9 cellular contexts compared by ENCODE assay signal in the genomic region with DNA sequence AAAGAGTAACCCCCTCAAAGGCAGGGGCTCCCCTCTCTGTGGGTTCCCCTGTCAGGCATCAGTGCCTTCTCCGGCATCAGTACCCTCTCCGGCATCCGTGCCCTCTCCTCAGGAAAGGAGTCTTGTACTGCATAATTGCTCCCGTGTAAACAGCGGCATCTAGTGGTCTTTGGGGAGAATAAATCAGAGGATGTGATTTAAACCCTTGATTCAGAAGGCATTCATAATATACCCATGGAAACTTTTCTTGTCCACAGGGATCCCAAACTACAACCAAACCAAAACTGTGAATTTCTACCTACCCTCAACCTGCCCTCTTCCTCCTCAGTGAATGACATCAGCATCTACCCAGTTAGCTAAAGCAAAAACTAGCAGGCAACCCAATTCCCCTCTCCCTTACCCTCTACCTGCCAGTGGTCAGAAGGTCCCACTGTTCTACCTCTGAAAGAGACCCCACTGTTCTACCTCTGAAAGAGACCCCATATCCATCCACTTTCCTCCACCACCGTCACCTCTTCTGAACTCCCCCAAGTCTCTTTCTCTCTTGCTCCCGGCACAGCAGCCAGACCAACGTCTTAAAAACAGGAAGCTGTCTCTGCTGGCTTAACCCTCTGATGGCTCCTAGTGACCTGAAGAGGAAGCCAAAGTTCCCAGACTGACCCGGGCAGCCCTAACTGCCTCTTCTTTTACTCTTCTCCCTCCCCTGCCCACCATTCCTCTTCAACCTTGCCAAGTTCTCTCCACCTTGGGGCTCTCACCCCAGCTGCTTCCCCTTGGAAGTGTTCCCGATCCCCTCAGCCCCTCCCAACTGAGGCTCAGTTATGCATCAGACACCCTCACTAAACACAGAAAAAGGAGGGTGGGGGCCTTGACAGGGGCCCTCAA. TPM values are rescaled to one million over a fixed set of nuclear protein-coding genes. Genes with fewer than 3 reads are reported as not detected.
A peak's percentile ranks its signal among the peaks of the same experiment; 100 is the strongest.
DNase-seq lines count a peak whose midpoint lies in the region; ATAC-seq, FAIRE-seq and TF ChIP-seq lines count a peak whose summit lies in the region.
"Had no signal": no experiment of that assay in that cellular context is flagged by ENCODE, and none has a peak within 500 bp of the region (broad histone marks: within the 10 kb centered on the region; RNA-seq: fewer than 3 reads in every experiment).

No MANE protein-coding gene starts in this region.

- H3K4me1 ChIP-seq in Peyer's patch: peaks cover 0 to 8% (median 0%) of the 10 kb centered on the region in 4 donors
- H3K4me1 ChIP-seq in astrocyte (ENCODE audit: insufficient read depth, low read length): peaks cover 14% of the 10 kb centered on the region

- H4K20me1 ChIP-seq in astrocyte (ENCODE audit: insufficient read depth, low read length): peaks cover 75% of the 10 kb centered on the region

- peak; percentile 74 to 76 for ATAC-seq in left cardiac atrium

- no peak for FAIRE-seq in astrocyte (lab: Jason Lieb, UNC)
- FAIRE-seq: A204.1 had no signal

- peaks cover 60% of the 10 kb centered on the region for H3K79me2 ChIP-seq in astrocyte (ENCODE audit: insufficient read depth, low read length)

- no peak overlapping the region for H2AFZ ChIP-seq in astrocyte (ENCODE audit: low read depth, low read length)

- TF ChIP-seq CTCF in Peyer's patch (IDR thresholded peaks at IDR 0.05) (peak; percentile 57 to 83 (median 74)), astrocyte (IDR thresholded peaks at IDR 0.05; ENCODE audit: insufficient read depth, low read depth, low read length) (peak; percentile 93)

- H3K27ac ChIP-seq in Peyer's patch (peak overlapping the region in 3 of 4 donors; percentile 4 to 38 (median 37)), astrocyte (ENCODE audit: low read depth, low read length) (peak overlapping the region; percentile 29)

- H3K4me3 ChIP-seq in Peyer's patch: peak overlapping the region in 3 of 4 donors; percentile 4 to 35 (median 24)
- no peak overlapping the region for H3K4me3 ChIP-seq in astrocyte (ENCODE audit: insufficient read depth, low read depth, low read length)

- H3K27me3 ChIP-seq in Peyer's patch (no peaks in the 10 kb centered on the region), astrocyte (ENCODE audit: insufficient read depth, low read length) (no peaks in the 10 kb centered on the region)

- no peaks in the 10 kb centered on the region for H3K9me3 Mint-ChIP-seq in astrocyte (ENCODE audit: unreplicated experiment)

- H3K4me2 ChIP-seq in astrocyte (ENCODE audit: low read length): peak overlapping the region; percentile 72

- H3K9me3 ChIP-seq in Peyer's patch: no peaks in the 10 kb centered on the region
- H3K9me3 ChIP-seq in astrocyte (ENCODE audit: insufficient read depth, low read depth, low read length): no peaks in the 10 kb centered on the region

- H3K36me3 ChIP-seq in Peyer's patch (peaks cover 0 to 31% (median 0%) of the 10 kb centered on the region in 3 donors), astrocyte (ENCODE audit: insufficient read depth, low read length) (peaks cover 30% of the 10 kb centered on the region)

- peaks cover 16% of the 10 kb centered on the region for H3K4me1 Mint-ChIP-seq in astrocyte (ENCODE audit: low read depth, unreplicated experiment)

- peak overlapping the region; percentile 68 for H3K9ac ChIP-seq in astrocyte (ENCODE audit: low read length)

- no peak for TF ChIP-seq POLR2A in Peyer's patch (IDR thresholded peaks at IDR 0.05)

- peak; percentile 32 to 86 (median 38) for DNase-seq in NCI-H1417 (lab: John Stamatoyannopoulos, UW)
- DNase-seq in NCI-H1417 treated with DMSO at 0.1 percent for 48 hours (lab: John Stamatoyannopoulos, UW): no peak
- DNase-seq in LHCN-M2 (ENCODE audit: low read depth): peak; percentile 64
- peak in 2 of 3 donors; percentile 53 to 73 for DNase-seq in Peyer's patch
- peak; percentile 42 for DNase-seq in astrocyte (ENCODE audit: low read depth)
- peak; percentile 50 for DNase-seq in left cardiac atrium
- peak; percentile 77 for DNase-seq in posterior vena cava (ENCODE audit: low spot score)
- DNase-seq in NK-92 (lab: John Stamatoyannopoulos, UW; ENCODE audit: unreplicated experiment): no peak

- intact Hi-C loops in left cardiac atrium (cut with DNase I): no loop called here
- intact Hi-C loops in posterior vena cava (cut with DNase I): no loop called here

- H3K27ac Mint-ChIP-seq in astrocyte (ENCODE audit: unreplicated experiment): peak overlapping the region; percentile 83

- H3K27me3 Mint-ChIP-seq in astrocyte (ENCODE audit: low read depth, unreplicated experiment): no peaks in the 10 kb centered on the region

- no peaks in the 10 kb centered on the region for H3K36me3 Mint-ChIP-seq in astrocyte (ENCODE audit: low read depth, unreplicated experiment)

- peak overlapping the region; percentile 63 for H3K4me3 Mint-ChIP-seq in astrocyte (ENCODE audit: unreplicated experiment)

RNA-seq across cellular contexts. Expression of a gene that starts 27.2 kb away (rescaled TPM):
- total RNA-seq in LHCN-M2 (2014; rRNA removed) (61.5 and 71.5 TPM in 2 replicates), Peyer's patch (100 to 1,000 TPM in 3 of 4 donors, 10 to 100 TPM in 1; 94.4 to 111 (median 105) TPM), astrocyte (136 and 139 TPM in 2 replicates), left cardiac atrium (100 to 1,000 TPM in 1 of 2 donors, 10 to 100 TPM in 1; 77.4 to 109 TPM), posterior vena cava (10 to 100 TPM; 77.0 to 89.4 TPM)
- 126 TPM for polyA plus RNA-seq in LHCN-M2 (2012)

Comparison
In these comparisons a context has a peak if more than half of its experiments do, and no peak if none do; other contexts are left out.
1. DNase-seq: peak in NCI-H1417 (3 of 3), LHCN-M2 (single experiment), Peyer's patch (2 of 3), astrocyte (single experiment), left cardiac atrium (single experiment) and posterior vena cava (single experiment); none in NCI-H1417 treated with DMSO at 0.1 percent for 48 hours (single experiment) and NK-92 (single experiment).